In genomic region chr10:11045995-11046394, GRCh38 we compare ENCODE assay signal across 18 cellular contexts. TPM values are rescaled to one million over a fixed set of nuclear protein-coding genes. Genes with fewer than 3 reads are reported as not detected.
DNase-seq lines count a peak whose midpoint lies in the region; ATAC-seq and TF ChIP-seq lines count a peak whose summit lies in the region.
"Had no signal": no experiment of that assay in that cellular context is flagged by ENCODE, and none has a peak within 500 bp of the region (broad histone marks: within the 10 kb centered on the region; RNA-seq: fewer than 3 reads in every experiment).

No MANE protein-coding gene starts in this region.

- no peaks in the 10 kb centered on the region for H3K9me2 ChIP-seq in SK-N-SH

- no peak for TF ChIP-seq RAD21 in SK-N-SH (IDR thresholded peaks at IDR 0.05; ENCODE audit: low read length)

- 61 to 73% methylated on average over 5 to 12 of the region's 16 CpGs for whole genome bisulfite sequencing in gastroesophageal sphincter (ENCODE audit: low coverage in 1 of 2), 2 donors
- 47% methylated on average over 16 of the region's 16 CpGs for WGBS in SK-N-SH (ENCODE audit: low lambda C conversion rate)

- no peak for TF ChIP-seq POLR2A in gastroesophageal sphincter (IDR thresholded peaks at IDR 0.05)

- POLR2A ChIA-PET in SK-N-SH (lab: Yijun Ruan, JAX), result no interaction called here

- TF ChIP-seq EP300 in gastroesophageal sphincter (IDR thresholded peaks at IDR 0.05), result no peak
- TF ChIP-seq EP300 in SK-N-SH (IDR thresholded peaks at IDR 0.05; ENCODE audit: borderline replicate concordance in 1 of 2, low read depth in 1 of 2, low read length in 1 of 2), result no peak

- H3K27me3 ChIP-seq in ascending aorta (no peaks in the 10 kb centered on the region), gastroesophageal sphincter (no peaks in the 10 kb centered on the region), thoracic aorta (replicated peaks; ENCODE audit: insufficient read depth) (no peaks in the 10 kb centered on the region), SK-N-SH (ENCODE audit: insufficient read depth) (no peaks in the 10 kb centered on the region), osteoblast (ENCODE audit: insufficient read depth, low read length) (no peaks in the 10 kb centered on the region)
- H3K27me3 ChIP-seq: stomach had no signal

- H3K4me2 ChIP-seq in SK-N-SH, result no peak overlapping the region
- H3K4me2 ChIP-seq in osteoblast (ENCODE audit: insufficient read depth, low read length), result no peak overlapping the region

- H3K9me3 ChIP-seq in ascending aorta (no peaks in the 10 kb centered on the region), gastroesophageal sphincter (no peaks in the 10 kb centered on the region), thoracic aorta (no peaks in the 10 kb centered on the region), SK-N-SH (no peaks in the 10 kb centered on the region), osteoblast (ENCODE audit: low read depth, low read length) (no peaks in the 10 kb centered on the region)
- H3K9me3 ChIP-seq: stomach had no signal

- no peaks in the 10 kb centered on the region for H3F3A ChIP-seq in SK-N-SH (replicated peaks; ENCODE audit: insufficient read depth)

- no peak overlapping the region for H3K9ac ChIP-seq in SK-N-SH

- peak overlapping the region in 1 of 2 donors; percentile 34 for H3K4me3 ChIP-seq in ascending aorta
- H3K4me3 ChIP-seq in gastroesophageal sphincter, result no peak overlapping the region
- peak overlapping the region; percentile 37 for H3K4me3 ChIP-seq in thoracic aorta
- H3K4me3 ChIP-seq in SK-N-SH (ENCODE audit: low read depth in 2 of 2, low read length in 1 of 2), result no peak overlapping the region
- H3K4me3 ChIP-seq in osteoblast (ENCODE audit: insufficient read depth, low read length), result no peak overlapping the region
- H3K4me3 ChIP-seq: stomach had no signal

- ATAC-seq in gastroesophageal sphincter, result peak; percentile 8
- ATAC-seq in thoracic aorta (ENCODE audit: insufficient number of reproducible peaks, low FRiP score, low read depth), result no peak

- H3K36me3 ChIP-seq in ascending aorta, result no peaks in the 10 kb centered on the region
- H3K36me3 ChIP-seq in gastroesophageal sphincter, result peaks cover 0 to 7% of the 10 kb centered on the region in 2 donors
- H3K36me3 ChIP-seq in thoracic aorta, result no peaks in the 10 kb centered on the region
- no peaks in the 10 kb centered on the region for H3K36me3 ChIP-seq in SK-N-SH (replicated peaks in 1 of 2; ENCODE audit: control insufficient read depth in 1 of 2, insufficient read depth in 2 of 2, low read length in 1 of 2)
- H3K36me3 ChIP-seq in osteoblast (ENCODE audit: insufficient read depth, low read length), result no peaks in the 10 kb centered on the region

- H3K4me1 ChIP-seq in ascending aorta (peaks cover 3 to 29% of the 10 kb centered on the region in 2 donors), gastroesophageal sphincter (peaks cover 25 to 62% (median 26%) of the 10 kb centered on the region in 3 donors), thoracic aorta (ENCODE audit: control insufficient read depth in 1 of 2, low read depth in 2 of 2) (peaks cover 13 to 54% of the 10 kb centered on the region in 2 donors), SK-N-SH (ENCODE audit: control insufficient read depth in 1 of 2, insufficient read depth in 2 of 2, low read depth in 1 of 2, low read length in 1 of 2) (no peaks in the 10 kb centered on the region), osteoblast (ENCODE audit: insufficient read depth, low read length) (no peaks in the 10 kb centered on the region)

- H3K27ac ChIP-seq in ascending aorta (peak overlapping the region; percentile 9 to 22), gastroesophageal sphincter (peak overlapping the region; percentile 44 to 72 (median 61)), thoracic aorta (no peak overlapping the region), SK-N-SH (ENCODE audit: low read depth in 2 of 2, low read length in 1 of 2) (no peak overlapping the region), osteoblast (ENCODE audit: low read depth, low read length) (no peak overlapping the region)
- H3K27ac ChIP-seq: epithelial cell of prostate had no signal

- intact Hi-C loops in ascending aorta (cut with DNase I), result no loop called here

- no peak overlapping the region for H2AFZ ChIP-seq in SK-N-SH (ENCODE audit: low read depth)
- H2AFZ ChIP-seq in osteoblast (ENCODE audit: low read length), result no peak overlapping the region

- no peak for DNase-seq in ascending aorta (ENCODE audit: low spot score in 2 of 2)
- DNase-seq in midbrain (lab: John Stamatoyannopoulos, UW), result peak; percentile 13
- DNase-seq in thoracic aorta (ENCODE audit: low spot score), result no peak
- no peak for DNase-seq in SK-N-SH
- no peak for DNase-seq in stimulated activated CD4-positive, alpha-beta T cell treated with anti-CD3 and anti-CD28 coated beads, Interleukin-1b, Interleukin-23, amount 100 ng/mL, for 48 hours
- DNase-seq in DMS114 treated with DMSO at 0.1 percent for 48 hours (lab: John Stamatoyannopoulos, UW; ENCODE audit: unreplicated experiment), result no peak
- DNase-seq in osteoblast (ENCODE audit: insufficient read length, low spot score, missing footprints), result no peak
- DNase-seq: activated naive CD8-positive, alpha-beta T cell treated with anti-CD3 and anti-CD28 coated beads, Interleukin-2, amount 10 ng/mL, durations not matched to agents 7 days and 5 days; CD4-positive, CD25-positive, alpha-beta regulatory T cell; DMS79; glutamatergic neuron; naive B cell; NCI-H1092; NCI-H524 treated with DMSO at 0.1 percent for 48 hours; SHP77; stomach had no signal

- CTCF ChIA-PET in SK-N-SH (lab: Yijun Ruan, JAX), result interaction anchor here (1.4 kb wide), 1 partner anchor 9 kb away, joined by 4 read pairs; no protein-coding TSS in a partner anchor

- H3K79me2 ChIP-seq in SK-N-SH (ENCODE audit: insufficient read depth) (no peaks in the 10 kb centered on the region), osteoblast (ENCODE audit: insufficient read depth, low read length) (no peaks in the 10 kb centered on the region)

- H4K20me1 ChIP-seq in SK-N-SH (ENCODE audit: insufficient read depth), result no peaks in the 10 kb centered on the region
- no peaks in the 10 kb centered on the region for H4K20me1 ChIP-seq in osteoblast (ENCODE audit: insufficient read depth, low read length)

- TF ChIP-seq CTCF in ascending aorta (IDR thresholded peaks at IDR 0.05), result no peak
- TF ChIP-seq CTCF in gastroesophageal sphincter (IDR thresholded peaks at IDR 0.05), result no peak
- no peak for TF ChIP-seq CTCF in thoracic aorta (IDR thresholded peaks at IDR 0.05)
- TF ChIP-seq CTCF in SK-N-SH (IDR thresholded peaks at IDR 0.05), result no peak
- TF ChIP-seq CTCF in osteoblast (IDR thresholded peaks at IDR 0.05; ENCODE audit: extremely low read depth, low read depth, low read length), result no peak

TF ChIP-seq in SK-N-SH, 30 proteins besides CTCF, POLR2A, EP300 and RAD21 (continues in another document):
- TF ChIP-seq, protein P1, sequence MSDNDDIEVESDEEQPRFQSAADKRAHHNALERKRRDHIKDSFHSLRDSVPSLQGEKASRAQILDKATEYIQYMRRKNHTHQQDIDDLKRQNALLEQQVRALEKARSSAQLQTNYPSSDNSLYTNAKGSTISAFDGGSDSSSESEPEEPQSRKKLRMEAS (IDR thresholded peaks at IDR 0.05; ENCODE audit: low read depth), result no peak
- TF ChIP-seq YY1 (IDR thresholded peaks at IDR 0.05; ENCODE audit: low read depth) (no peak), TEAD4 (IDR thresholded peaks at IDR 0.05; ENCODE audit: borderline replicate concordance, insufficient read depth) (no peak), NFIC (IDR thresholded peaks at IDR 0.05; ENCODE audit: borderline replicate concordance) (no peak), TAF1 (IDR thresholded peaks at IDR 0.05; ENCODE audit: borderline replicate concordance, low read depth, low read length) (no peak), MXI1 (IDR thresholded peaks at IDR 0.05; ENCODE audit: low read depth, low read length) (no peak), IRF3 (IDR thresholded peaks at IDR 0.05; ENCODE audit: low read depth, low read length) (no peak), GABPA (IDR thresholded peaks at IDR 0.05; ENCODE audit: low read depth) (no peak), EZH2phosphoT487 (IDR thresholded peaks at IDR 0.05; ENCODE audit: borderline replicate concordance, low read depth) (no peak), JUND (IDR thresholded peaks at IDR 0.05) (no peak), RCOR1 (IDR thresholded peaks at IDR 0.05; ENCODE audit: low read length) (no peak), NRF1 (IDR thresholded peaks at IDR 0.05; ENCODE audit: low read depth, low read length) (no peak), RFX5 (IDR thresholded peaks at IDR 0.05; ENCODE audit: low read length) (no peak), CHD2 (IDR thresholded peaks at IDR 0.05; ENCODE audit: low read length, partially characterized antibody) (no peak)
- TF ChIP-seq, protein P2, sequence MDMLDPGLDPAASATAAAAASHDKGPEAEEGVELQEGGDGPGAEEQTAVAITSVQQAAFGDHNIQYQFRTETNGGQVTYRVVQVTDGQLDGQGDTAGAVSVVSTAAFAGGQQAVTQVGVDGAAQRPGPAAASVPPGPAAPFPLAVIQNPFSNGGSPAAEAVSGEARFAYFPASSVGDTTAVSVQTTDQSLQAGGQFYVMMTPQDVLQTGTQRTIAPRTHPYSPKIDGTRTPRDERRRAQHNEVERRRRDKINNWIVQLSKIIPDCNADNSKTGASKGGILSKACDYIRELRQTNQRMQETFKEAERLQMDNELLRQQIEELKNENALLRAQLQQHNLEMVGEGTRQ (IDR thresholded peaks at IDR 0.05; ENCODE audit: borderline replicate concordance, low read depth, low read length), result no peak

RNA-seq across cellular contexts. Expression of gene CELF2, which starts 28.3 kb away (rescaled TPM):
- total RNA-seq in ascending aorta (26.6 TPM), gastroesophageal sphincter (100 to 1,000 TPM in 3 of 4 donors, 10 to 100 TPM in 1; 82.4 to 122 (median 110) TPM), thoracic aorta (10 to 100 TPM; 69.0 to 73.5 TPM), osteoblast (2.7 and 7.6 TPM in 2 replicates)
- 0.03 and 0.08 TPM in 2 replicates for polyA plus RNA-seq in SK-N-SH (2012; rRNA removed)
- polyA plus RNA-seq in SK-N-SH (2012; cell fraction: cytosol; rRNA removed), result 0.06 and 0.09 TPM in 2 replicates
- 0.01 and 0.07 TPM in 2 replicates for polyA plus RNA-seq in SK-N-SH (2012; cell fraction: nucleus; rRNA removed)

Comparison
In these comparisons a context has a peak if more than half of its experiments do, and no peak if none do; other contexts are left out.
1. H3K27ac ChIP-seq: peak in ascending aorta (2 of 2) and gastroesophageal sphincter (4 of 4); none in thoracic aorta (0 of 2), SK-N-SH (0 of 2) and osteoblast (single experiment).